Comparison of ENCODE assay signal across 19 cellular contexts in genomic region chr5:121175986-121176385, GRCh38.
"Had no signal": no experiment of that assay in that cellular context is flagged by ENCODE, and none has a peak within 500 bp of the region (broad histone marks: within the 10 kb centered on the region; RNA-seq: fewer than 3 reads in every experiment).

No MANE protein-coding gene starts in this region.

- DNase-seq: KBM-7, NCI-H1092, NCI-H1105 treated with DMSO at 0.1 percent for 48 hours, NCI-H1417 treated with DMSO at 0.1 percent for 48 hours, NCI-H187, NCI-H2029, NCI-H2081 treated with DMSO at 0.1 percent for 48 hours, NCI-H2171, NCI-H226, NCI-H446, NCI-H510A, NCI-H524 treated with DMSO at 0.1 percent for 48 hours, NCI-H69, NCI-H774, Right ventricle myocardium superior, RPMI8226, SIG-M5 had no signal

- H3K9me3 ChIP-seq: SJSA1 had no signal

- H3K4me3 ChIP-seq: SJSA1, SK-N-MC had no signal

- H3K27me3 ChIP-seq: SJSA1 had no signal

- H3K4me1 ChIP-seq: SJSA1 had no signal

- H3K36me3 ChIP-seq: SJSA1 had no signal

- H3K27ac ChIP-seq: SJSA1, SK-N-MC had no signal
